10 cellular contexts compared by ENCODE assay signal in the genomic region with DNA sequence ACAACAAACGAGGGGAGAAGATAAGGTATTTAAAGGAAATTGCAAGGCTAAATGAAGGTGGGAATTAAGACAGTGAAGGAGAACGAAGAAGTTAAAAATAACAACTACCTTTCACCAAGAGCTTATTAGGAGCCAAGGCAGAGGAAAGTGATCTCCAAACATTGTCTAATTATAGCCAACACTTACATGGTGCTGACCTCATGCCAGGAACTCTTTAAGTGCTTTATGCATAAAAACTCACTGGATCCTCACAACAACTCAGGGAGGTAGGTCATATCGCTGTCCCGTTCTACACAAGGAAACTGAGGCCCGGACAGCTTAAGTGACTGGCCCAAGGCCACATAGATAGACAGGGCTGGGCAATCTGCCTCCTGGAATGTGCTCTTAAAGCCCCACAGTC. TPM values are rescaled to one million over a fixed set of nuclear protein-coding genes. Genes with fewer than 3 reads are reported as not detected.
DNase-seq lines count a peak whose midpoint lies in the region; ATAC-seq and TF ChIP-seq lines count a peak whose summit lies in the region.
"Had no signal": no experiment of that assay in that cellular context is flagged by ENCODE, and none has a peak within 500 bp of the region (broad histone marks: within the 10 kb centered on the region; RNA-seq: fewer than 3 reads in every experiment).

No MANE protein-coding gene starts in this region.

- no peaks in the 10 kb centered on the region for H3K9me3 ChIP-seq in left ventricle myocardium inferior (replicated peaks)
- no peaks in the 10 kb centered on the region for H3K9me3 ChIP-seq in skeletal muscle tissue (ENCODE audit: control insufficient read depth in 3 of 3, low read length in 3 of 3)
- H3K9me3 ChIP-seq in body of pancreas: no peaks in the 10 kb centered on the region
- H3K9me3 ChIP-seq: pancreas, SJSA1 had no signal

- ATAC-seq in GM23338 (no peak), body of pancreas (no peak)

- TF ChIP-seq CTCF in GM23338 (conservative IDR thresholded peaks at IDR 0.05; ENCODE audit: low read depth in 2 of 2) (no peak), VCaP (conservative IDR thresholded peaks at IDR 0.05) (no peak), left ventricle myocardium inferior (IDR thresholded peaks at IDR 0.05; ENCODE audit: borderline replicate concordance) (no peak), body of pancreas (IDR thresholded peaks at IDR 0.05) (no peak)

- peak overlapping the region; percentile 74 for H3K4me2 ChIP-seq in GM23338

- no peak for TF ChIP-seq POLR2A in body of pancreas (IDR thresholded peaks at IDR 0.05)

- H3K4me1 Mint-ChIP-seq in GM23338: peaks cover 18% of the 10 kb centered on the region

- peak overlapping the region; percentile 44; the same call in 1 of the 2 replicates for H2AFZ ChIP-seq in GM23338

- H3K9me2 ChIP-seq in GM23338 (ENCODE audit: insufficient read depth): no peaks in the 10 kb centered on the region

- H3K4me1 ChIP-seq in GM23338 (ENCODE audit: insufficient read depth) (peaks cover 22% of the 10 kb centered on the region), left ventricle myocardium inferior (peaks cover 65% of the 10 kb centered on the region), skeletal muscle tissue (ENCODE audit: control insufficient read depth in 3 of 3, insufficient read depth in 3 of 3, low read length in 3 of 3) (peaks cover 56 to 60% (median 59%) of the 10 kb centered on the region in 3 donors), body of pancreas (peaks cover 33% of the 10 kb centered on the region)

- peaks cover 6% of the 10 kb centered on the region; the same call in 1 of the 2 replicates for H3F3A ChIP-seq in GM23338 (replicated peaks; ENCODE audit: low read depth)

- no peaks in the 10 kb centered on the region for H3K9me3 Mint-ChIP-seq in GM23338

- WGBS in body of pancreas, 2 donors: 41 to 43% methylated on average over 5 of the region's 5 CpGs

- peaks cover 38% of the 10 kb centered on the region for H3K27me3 Mint-ChIP-seq in GM23338 (ENCODE audit: insufficient read depth, low read depth, poor library complexity)

- H3K36me3 ChIP-seq in GM23338 (ENCODE audit: insufficient read depth) (no peaks in the 10 kb centered on the region), left ventricle myocardium inferior (no peaks in the 10 kb centered on the region), skeletal muscle tissue (ENCODE audit: control insufficient read depth in 3 of 3, insufficient read depth in 3 of 3, low read length in 3 of 3) (no peaks in the 10 kb centered on the region), body of pancreas (replicated peaks in 1 of 2; ENCODE audit: insufficient read depth in 1 of 2, low read depth in 2 of 2) (no peaks in the 10 kb centered on the region)
- H3K36me3 ChIP-seq: pancreas, SJSA1 had no signal

- intact Hi-C loops in left ventricle myocardium inferior (cut with micrococcal nuclease): loop anchor here (5.0 kb wide), 1 partner anchor 56 kb away; no protein-coding TSS in a partner anchor
- intact Hi-C loops in body of pancreas (cut with DNase I): loop anchor here (5.0 kb wide), 1 partner anchor 56 kb away; no protein-coding TSS in a partner anchor

- H3K79me2 ChIP-seq in GM23338 (replicated peaks; ENCODE audit: insufficient read depth): no peaks in the 10 kb centered on the region

- no peak for DNase-seq in GM23338 (ENCODE audit: low spot score)
- no peak for DNase-seq in left ventricle myocardium inferior
- no peak for DNase-seq in NCI-H1694 (lab: John Stamatoyannopoulos, UW)
- DNase-seq in AG20443 (ENCODE audit: low spot score): no peak
- DNase-seq in substantia nigra (lab: John Stamatoyannopoulos, UW): no peak
- DNase-seq in body of pancreas: no peak

- H3K9ac ChIP-seq in skeletal muscle tissue (ENCODE audit: low read depth in 1 of 3, low read length in 3 of 3): peak overlapping the region; percentile 65 to 92 (median 73)

- no peak overlapping the region for H3K27ac Mint-ChIP-seq in GM23338

- H3K27me3 ChIP-seq in GM23338 (ENCODE audit: insufficient read depth) (peaks cover 35% of the 10 kb centered on the region), left ventricle myocardium inferior (ENCODE audit: low read depth) (no peaks in the 10 kb centered on the region), skeletal muscle tissue (ENCODE audit: control insufficient read depth in 3 of 3, insufficient read depth in 3 of 3, low read length in 3 of 3) (no peaks in the 10 kb centered on the region), body of pancreas (no peaks in the 10 kb centered on the region)
- H3K27me3 ChIP-seq: pancreas had no signal

- H3K4me3 ChIP-seq in GM23338 (peak overlapping the region; percentile 48; the same call in 1 of the 2 replicates), left ventricle myocardium inferior (peak overlapping the region; percentile 72), skeletal muscle tissue (ENCODE audit: low read length in 3 of 3) (peak overlapping the region; percentile 25 to 70 (median 49)), body of pancreas (no peak overlapping the region)

- H4K20me1 ChIP-seq in GM23338 (replicated peaks; ENCODE audit: insufficient read depth): no peaks in the 10 kb centered on the region

- no peaks in the 10 kb centered on the region for H3K36me3 Mint-ChIP-seq in GM23338 (ENCODE audit: low read depth)

- H3K27ac ChIP-seq in GM23338 (ENCODE audit: low read depth): no peak overlapping the region
- H3K27ac ChIP-seq in VCaP: peak overlapping the region; percentile 69
- peak overlapping the region; percentile 93 for H3K27ac ChIP-seq in left ventricle myocardium inferior (replicated peaks)
- H3K27ac ChIP-seq in skeletal muscle tissue (ENCODE audit: low read depth, low read length): peak overlapping the region; percentile 97
- H3K27ac ChIP-seq in substantia nigra (ENCODE audit: low read depth, low read length, poor library complexity, severe bottlenecking): no peak overlapping the region
- H3K27ac ChIP-seq in body of pancreas: no peak overlapping the region
- H3K27ac ChIP-seq: SJSA1 had no signal

- peak overlapping the region; percentile 67; the same call in 1 of the 3 replicates for H3K4me3 Mint-ChIP-seq in GM23338

TF ChIP-seq in GM23338, 12 proteins besides CTCF, POLR2A, EP300 and RAD21:
- TF ChIP-seq POLR2AphosphoS5 (IDR thresholded peaks at IDR 0.05; ENCODE audit: low read depth): no peak
- TF ChIP-seq, protein P1, sequence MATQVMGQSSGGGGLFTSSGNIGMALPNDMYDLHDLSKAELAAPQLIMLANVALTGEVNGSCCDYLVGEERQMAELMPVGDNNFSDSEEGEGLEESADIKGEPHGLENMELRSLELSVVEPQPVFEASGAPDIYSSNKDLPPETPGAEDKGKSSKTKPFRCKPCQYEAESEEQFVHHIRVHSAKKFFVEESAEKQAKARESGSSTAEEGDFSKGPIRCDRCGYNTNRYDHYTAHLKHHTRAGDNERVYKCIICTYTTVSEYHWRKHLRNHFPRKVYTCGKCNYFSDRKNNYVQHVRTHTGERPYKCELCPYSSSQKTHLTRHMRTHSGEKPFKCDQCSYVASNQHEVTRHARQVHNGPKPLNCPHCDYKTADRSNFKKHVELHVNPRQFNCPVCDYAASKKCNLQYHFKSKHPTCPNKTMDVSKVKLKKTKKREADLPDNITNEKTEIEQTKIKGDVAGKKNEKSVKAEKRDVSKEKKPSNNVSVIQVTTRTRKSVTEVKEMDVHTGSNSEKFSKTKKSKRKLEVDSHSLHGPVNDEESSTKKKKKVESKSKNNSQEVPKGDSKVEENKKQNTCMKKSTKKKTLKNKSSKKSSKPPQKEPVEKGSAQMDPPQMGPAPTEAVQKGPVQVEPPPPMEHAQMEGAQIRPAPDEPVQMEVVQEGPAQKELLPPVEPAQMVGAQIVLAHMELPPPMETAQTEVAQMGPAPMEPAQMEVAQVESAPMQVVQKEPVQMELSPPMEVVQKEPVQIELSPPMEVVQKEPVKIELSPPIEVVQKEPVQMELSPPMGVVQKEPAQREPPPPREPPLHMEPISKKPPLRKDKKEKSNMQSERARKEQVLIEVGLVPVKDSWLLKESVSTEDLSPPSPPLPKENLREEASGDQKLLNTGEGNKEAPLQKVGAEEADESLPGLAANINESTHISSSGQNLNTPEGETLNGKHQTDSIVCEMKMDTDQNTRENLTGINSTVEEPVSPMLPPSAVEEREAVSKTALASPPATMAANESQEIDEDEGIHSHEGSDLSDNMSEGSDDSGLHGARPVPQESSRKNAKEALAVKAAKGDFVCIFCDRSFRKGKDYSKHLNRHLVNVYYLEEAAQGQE (IDR thresholded peaks at IDR 0.05; ENCODE audit: unreplicated experiment): no peak

RNA-seq across cellular contexts. Expression of a gene that starts 19.5 kb away (rescaled TPM):
- total RNA-seq in GM23338 (2014; rRNA removed; shearing (Covaris generic)): 3.0 and 3.5 TPM in 2 replicates
- 0.34 and 0.73 TPM in 2 replicates for polyA plus RNA-seq in GM23338 (2016; fragmentation: Nextera tagmentation; extraction: Ambion mirVana)
- total RNA-seq in left ventricle myocardium inferior (20.0 TPM), skeletal muscle tissue (9.4 TPM), body of pancreas (10 to 100 TPM in 1 of 2 donors, 1 to 10 TPM in 1; 7.0 to 19.4 TPM)

RNA-seq across cellular contexts. Expression of a gene that starts 25.0 kb away (rescaled TPM):
- total RNA-seq in GM23338 (2014; rRNA removed; shearing (Covaris generic)): 13.4 and 19.1 TPM in 2 replicates
- 7.5 and 8.3 TPM in 2 replicates for polyA plus RNA-seq in GM23338 (2016; fragmentation: Nextera tagmentation; extraction: Ambion mirVana)
- total RNA-seq in left ventricle myocardium inferior (55.5 TPM), skeletal muscle tissue (24.5 TPM), body of pancreas (100 to 1,000 TPM in 1 of 2 donors, 10 to 100 TPM in 1; 36.6 to 253 TPM)

RNA-seq across cellular contexts. Expression of a gene that starts 43.5 kb away (rescaled TPM):
- 60.3 and 111 TPM in 2 replicates for total RNA-seq in GM23338 (2014; rRNA removed; shearing (Covaris generic))
- polyA plus RNA-seq in GM23338 (2016; fragmentation: Nextera tagmentation; extraction: Ambion mirVana): 27.7 and 29.4 TPM in 2 replicates
- total RNA-seq in left ventricle myocardium inferior: 23.8 TPM
- 34.4 TPM for total RNA-seq in skeletal muscle tissue
- total RNA-seq in body of pancreas: 10 to 100 TPM; 25.7 to 25.9 TPM

RNA-seq across cellular contexts. Expression of a gene that starts 53.2 kb away (rescaled TPM):
- 0.12 and 0.66 TPM in 2 replicates for total RNA-seq in GM23338 (2014; rRNA removed; shearing (Covaris generic))
- polyA plus RNA-seq in GM23338 (2016; fragmentation: Nextera tagmentation; extraction: Ambion mirVana): 0.66 and 0.80 TPM in 2 replicates
- 0.30 TPM for total RNA-seq in left ventricle myocardium inferior
- total RNA-seq in skeletal muscle tissue: not detected
- total RNA-seq in body of pancreas: under 1 TPM; 0.26 to 0.66 TPM
- total RNA-seq: SJSA1 had no signal

Comparison
In these comparisons a context has a peak if more than half of its experiments do, and no peak if none do; other contexts are left out.
1. H3K27ac ChIP-seq: peak in VCaP (single experiment), left ventricle myocardium inferior (single experiment) and skeletal muscle tissue (single experiment); none in GM23338 (single experiment), substantia nigra (single experiment) and body of pancreas (0 of 4).
2. H3K4me3 ChIP-seq: peak in GM23338 (single experiment), left ventricle myocardium inferior (single experiment) and skeletal muscle tissue (3 of 3); none in body of pancreas (0 of 2).